Comparison of ENCODE assay signal across 17 cellular contexts in the genomic region with DNA sequence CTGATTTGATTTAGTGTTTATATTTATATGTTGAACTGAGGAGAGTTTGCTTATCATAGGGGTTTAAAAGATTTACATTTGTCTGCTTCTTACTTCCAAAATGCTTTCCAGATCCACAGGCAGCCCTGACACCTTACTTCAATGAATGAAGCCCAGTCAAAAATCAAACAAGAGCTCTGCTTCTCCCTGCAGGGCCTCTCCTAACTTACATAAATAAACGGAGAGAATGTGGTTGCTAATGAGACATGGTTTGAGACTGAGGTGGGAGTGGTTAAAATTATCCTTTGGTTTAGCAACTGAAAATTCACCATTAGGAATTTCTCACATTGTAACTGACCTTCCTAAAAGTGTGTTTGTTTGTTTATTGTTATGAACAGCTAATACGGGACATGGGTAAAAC.
DNase-seq lines count a peak whose midpoint lies in the region; ATAC-seq and TF ChIP-seq lines count a peak whose summit lies in the region.
"Had no signal": no experiment of that assay in that cellular context is flagged by ENCODE, and none has a peak within 500 bp of the region (broad histone marks: within the 10 kb centered on the region; RNA-seq: fewer than 3 reads in every experiment).

No MANE protein-coding gene starts in this region.

- TF ChIP-seq CTCF in GM23338 (conservative IDR thresholded peaks at IDR 0.05; ENCODE audit: low read depth in 2 of 2), result no peak
- no peak for TF ChIP-seq CTCF in CD8-positive, alpha-beta T cell (IDR thresholded peaks at IDR 0.05)

- no peak overlapping the region for H3K27ac ChIP-seq in GM23338 (ENCODE audit: low read depth)
- H3K27ac ChIP-seq in CD8-positive, alpha-beta T cell (ENCODE audit: low read depth, low read length), result no peak overlapping the region
- H3K27ac ChIP-seq: BLaER1 treated with 17β-estradiol and CSF1 and Interleukin-3, amounts not matched to agents 10 nM and 100 nM; SK-N-MC had no signal

- no peaks in the 10 kb centered on the region for H3K9me2 ChIP-seq in GM23338 (ENCODE audit: insufficient read depth)

- H3K9me3 Mint-ChIP-seq in GM23338, result peaks cover 4% of the 10 kb centered on the region; the same call in 2 of the 3 replicates
- no peaks in the 10 kb centered on the region for H3K9me3 Mint-ChIP-seq in CD8-positive, alpha-beta T cell
- H3K9me3 Mint-ChIP-seq in activated T-helper 17 cell treated with anti-CD3 and anti-CD28 coated beads, Interleukin-2, amount 50 U/mL, for 72 hours, result peaks cover 3% of the 10 kb centered on the region
- H3K9me3 Mint-ChIP-seq: T-cell had no signal

- peak; percentile 14 for DNase-seq in Daoy (ENCODE audit: low read depth)
- peak; percentile 44 for DNase-seq in GM23338 (ENCODE audit: low spot score)
- peak; percentile 26 for DNase-seq in NCI-H69 (lab: John Stamatoyannopoulos, UW)
- DNase-seq in iPS-NIHi11 (ENCODE audit: low spot score), result peak; percentile 14
- DNase-seq in CD8-positive, alpha-beta T cell, result no peak
- DNase-seq in T1000 (lab: John Stamatoyannopoulos, UW), result no peak
- DNase-seq: CD8-positive, alpha-beta memory T cell; KBM-7; NCI-H1105 treated with DMSO at 0.1 percent for 48 hours; NCI-H187 treated with DMSO at 0.1 percent for 48 hours; NCI-H510A treated with DMSO at 0.1 percent for 48 hours; SHP77; T-cell had no signal

- H3K4me1 ChIP-seq in GM23338 (ENCODE audit: insufficient read depth), result peaks cover 13% of the 10 kb centered on the region
- H3K4me1 ChIP-seq in CD8-positive, alpha-beta T cell (ENCODE audit: insufficient read depth, low read length), result no peaks in the 10 kb centered on the region
- H3K4me1 ChIP-seq: BLaER1 treated with 17β-estradiol and CSF1 and Interleukin-3, amounts not matched to agents 10 nM and 100 nM had no signal

- H3K79me2 ChIP-seq in GM23338 (replicated peaks; ENCODE audit: insufficient read depth), result no peaks in the 10 kb centered on the region

- H2AFZ ChIP-seq in GM23338, result no peak overlapping the region

- H3F3A ChIP-seq in GM23338 (replicated peaks; ENCODE audit: low read depth), result no peaks in the 10 kb centered on the region

- H3K4me3 ChIP-seq in GM23338, result no peak overlapping the region
- no peak overlapping the region for H3K4me3 ChIP-seq in CD8-positive, alpha-beta T cell (ENCODE audit: low read depth, low read length)
- H3K4me3 ChIP-seq: BLaER1 treated with 17β-estradiol and CSF1 and Interleukin-3, amounts not matched to agents 10 nM and 100 nM; SK-N-MC had no signal

- no peaks in the 10 kb centered on the region for H3K27me3 Mint-ChIP-seq in GM23338 (ENCODE audit: insufficient read depth, low read depth, poor library complexity)
- no peaks in the 10 kb centered on the region for H3K27me3 Mint-ChIP-seq in CD8-positive, alpha-beta T cell (ENCODE audit: low read depth)
- H3K27me3 Mint-ChIP-seq in activated T-helper 17 cell treated with anti-CD3 and anti-CD28 coated beads, Interleukin-2, amount 50 U/mL, for 72 hours, result no peaks in the 10 kb centered on the region
- H3K27me3 Mint-ChIP-seq: CD8-positive, alpha-beta memory T cell; T-cell had no signal

- no peaks in the 10 kb centered on the region for H3K27me3 ChIP-seq in GM23338 (ENCODE audit: insufficient read depth)
- H3K27me3 ChIP-seq in CD8-positive, alpha-beta T cell (ENCODE audit: insufficient read depth, low read length), result no peaks in the 10 kb centered on the region
- H3K27me3 ChIP-seq: BLaER1 treated with 17β-estradiol and CSF1 and Interleukin-3, amounts not matched to agents 10 nM and 100 nM had no signal

- CTCF ChIA-PET in CD8-positive, alpha-beta T cell (lab: Charles Lee), result no interaction called here

- POLR2A ChIA-PET in CD8-positive, alpha-beta T cell (lab: Charles Lee), result no interaction called here

- H3K27ac Mint-ChIP-seq in GM23338, result no peak overlapping the region
- H3K27ac Mint-ChIP-seq in CD8-positive, alpha-beta T cell, result no peak overlapping the region
- H3K27ac Mint-ChIP-seq in activated T-helper 17 cell treated with anti-CD3 and anti-CD28 coated beads, Interleukin-2, amount 50 U/mL, for 72 hours, result no peak overlapping the region
- H3K27ac Mint-ChIP-seq: CD8-positive, alpha-beta memory T cell; T-cell had no signal

- H3K4me1 Mint-ChIP-seq in GM23338, result peaks cover 19% of the 10 kb centered on the region
- no peaks in the 10 kb centered on the region for H3K4me1 Mint-ChIP-seq in CD8-positive, alpha-beta T cell (ENCODE audit: low read depth)
- no peaks in the 10 kb centered on the region for H3K4me1 Mint-ChIP-seq in activated T-helper 17 cell treated with anti-CD3 and anti-CD28 coated beads, Interleukin-2, amount 50 U/mL, for 72 hours
- H3K4me1 Mint-ChIP-seq: CD8-positive, alpha-beta memory T cell; T-cell had no signal

- no peak overlapping the region for H3K4me3 Mint-ChIP-seq in GM23338
- H3K4me3 Mint-ChIP-seq in CD8-positive, alpha-beta T cell, result no peak overlapping the region
- no peak overlapping the region for H3K4me3 Mint-ChIP-seq in activated T-helper 17 cell treated with anti-CD3 and anti-CD28 coated beads, Interleukin-2, amount 50 U/mL, for 72 hours
- H3K4me3 Mint-ChIP-seq: CD8-positive, alpha-beta memory T cell; T-cell had no signal

- no peak overlapping the region for H3K4me2 ChIP-seq in GM23338
- H3K4me2 ChIP-seq: BLaER1 treated with 17β-estradiol and CSF1 and Interleukin-3, amounts not matched to agents 10 nM and 100 nM had no signal

- no peaks in the 10 kb centered on the region for H3K36me3 ChIP-seq in GM23338 (ENCODE audit: insufficient read depth)
- no peaks in the 10 kb centered on the region for H3K36me3 ChIP-seq in CD8-positive, alpha-beta T cell (ENCODE audit: insufficient read depth, low read length)
- H3K36me3 ChIP-seq: BLaER1 treated with 17β-estradiol and CSF1 and Interleukin-3, amounts not matched to agents 10 nM and 100 nM had no signal

- H3K9me3 ChIP-seq in CD8-positive, alpha-beta T cell (ENCODE audit: low read length), result no peaks in the 10 kb centered on the region

- ATAC-seq in GM23338, result peak; percentile 69
- ATAC-seq in CD8-positive, alpha-beta T cell, result no peak
- no peak for ATAC-seq in activated T-helper 17 cell treated with anti-CD3 and anti-CD28 coated beads, Interleukin-2, amount 50 U/mL, for 72 hours (replicated peaks)
- ATAC-seq: HepG2, T-cell had no signal

- H3K36me3 Mint-ChIP-seq in GM23338 (ENCODE audit: low read depth), result peaks cover 4% of the 10 kb centered on the region; the same call in 2 of the 3 replicates
- no peaks in the 10 kb centered on the region for H3K36me3 Mint-ChIP-seq in CD8-positive, alpha-beta T cell
- no peaks in the 10 kb centered on the region for H3K36me3 Mint-ChIP-seq in activated T-helper 17 cell treated with anti-CD3 and anti-CD28 coated beads, Interleukin-2, amount 50 U/mL, for 72 hours (ENCODE audit: low read depth)
- H3K36me3 Mint-ChIP-seq: CD8-positive, alpha-beta memory T cell; T-cell had no signal

- H4K20me1 ChIP-seq in GM23338 (replicated peaks; ENCODE audit: insufficient read depth), result no peaks in the 10 kb centered on the region
- H4K20me1 ChIP-seq: BLaER1 treated with 17β-estradiol and CSF1 and Interleukin-3, amounts not matched to agents 10 nM and 100 nM had no signal

- intact Hi-C loops in CD8-positive, alpha-beta T cell (cut with DNase I, micrococcal nuclease), result no loop called here

TF ChIP-seq in GM23338, 12 proteins besides CTCF, POLR2A, EP300 and RAD21 (continues in another document):
- no peak for TF ChIP-seq NANOG (IDR thresholded peaks at IDR 0.05; ENCODE audit: borderline replicate concordance)

Comparison
In these comparisons a context has a peak if more than half of its experiments do, and no peak if none do; other contexts are left out.
1. DNase-seq: peak in Daoy (single experiment), GM23338 (single experiment), NCI-H69 (single experiment) and iPS-NIHi11 (single experiment); none in CD8-positive, alpha-beta T cell (0 of 7) and T1000 (single experiment).